Comparison of ENCODE assay signal across 23 cellular contexts in the genomic region with DNA sequence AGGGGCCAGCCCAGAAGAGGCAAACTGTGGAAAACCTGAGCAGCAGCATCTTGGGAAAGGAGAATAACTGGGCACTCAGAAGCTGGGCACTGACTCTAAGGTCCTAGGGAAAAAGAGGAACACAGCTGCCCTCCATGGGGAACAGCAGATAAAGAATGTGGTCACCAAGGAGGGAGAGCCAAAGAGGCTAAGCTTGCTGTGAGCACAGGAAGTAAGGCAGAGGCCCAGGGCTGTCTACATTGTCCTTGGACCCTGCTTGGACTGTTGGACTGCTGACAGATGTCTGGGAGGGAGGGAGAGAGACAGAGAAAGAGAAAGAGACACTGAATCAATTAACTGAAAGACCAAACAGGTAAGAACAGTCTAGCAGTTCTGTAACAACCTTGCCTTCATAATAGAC. TPM values are rescaled to one million over a fixed set of nuclear protein-coding genes. Genes with fewer than 3 reads are reported as not detected.
DNase-seq lines count a peak whose midpoint lies in the region; ATAC-seq and TF ChIP-seq lines count a peak whose summit lies in the region.
"Had no signal": no experiment of that assay in that cellular context is flagged by ENCODE, and none has a peak within 500 bp of the region (broad histone marks: within the 10 kb centered on the region; RNA-seq: fewer than 3 reads in every experiment).

No MANE protein-coding gene starts in this region.

- H3K9me3 ChIP-seq in neuronal stem cell (replicated peaks in 1 of 2; ENCODE audit: control insufficient read depth in 2 of 2, insufficient read depth in 1 of 2, low read depth in 1 of 2, low read length in 2 of 2) = no peaks in the 10 kb centered on the region
- no peaks in the 10 kb centered on the region for H3K9me3 ChIP-seq in MG63
- no peaks in the 10 kb centered on the region for H3K9me3 ChIP-seq in left lung
- H3K9me3 ChIP-seq: left ventricle myocardium inferior, SK-N-SH had no signal

- H3K14ac ChIP-seq in neuronal stem cell (ENCODE audit: low read length) = no peak overlapping the region

- peaks cover 26% of the 10 kb centered on the region for H3K4me1 Mint-ChIP-seq in dendritic cell treated with granulocyte-macrophage colony-stimulating factor and Interleukin-4, amounts not matched to agents 40 ng/mL and 50 ng/mL, for 4 days (ENCODE audit: low read depth)

- no peak overlapping the region for H3K4ac ChIP-seq in neuronal stem cell (ENCODE audit: low read length)

- no peak overlapping the region for H2BK12ac ChIP-seq in neuronal stem cell (ENCODE audit: low read length)

- H3K27me3 Mint-ChIP-seq in dendritic cell treated with granulocyte-macrophage colony-stimulating factor and Interleukin-4, amounts not matched to agents 40 ng/mL and 50 ng/mL, for 4 days = no peaks in the 10 kb centered on the region

- no peaks in the 10 kb centered on the region for H3K79me1 ChIP-seq in neuronal stem cell (ENCODE audit: low read depth, low read length)

- H3K9ac ChIP-seq in neuronal stem cell (ENCODE audit: low read depth, low read length, poor library complexity) = peak overlapping the region; percentile 9
- H3K9ac ChIP-seq: SK-N-SH had no signal

- no peak overlapping the region for H4K91ac ChIP-seq in neuronal stem cell (ENCODE audit: low read depth, low read length, poor library complexity)

- H3K9me3 Mint-ChIP-seq in dendritic cell treated with granulocyte-macrophage colony-stimulating factor and Interleukin-4, amounts not matched to agents 40 ng/mL and 50 ng/mL, for 4 days = no peaks in the 10 kb centered on the region
- H3K9me3 Mint-ChIP-seq: activated CD4-positive, alpha-beta T cell treated with anti-CD3 and anti-CD28 coated beads, Interleukin-2, amount 10 ng/mL, durations not matched to agents 24 days and 14 days; activated naive CD4-positive, alpha-beta T cell treated with anti-CD3 and anti-CD28 coated beads, Interleukin-2, amount 50 U/mL, for 24 hours; activated T-cell treated with anti-CD3 and anti-CD28 coated beads, Interleukin-2, amount 50 U/mL, for 72 hours; CD4-positive, CD25-positive, alpha-beta regulatory T cell; mesothelial cell of epicardium; natural killer cell treated with Interleukin-12 subunit alpha and Interleukin-12 subunit beta and Interleukin-15 and Interleukin-18, amount 100 ng/mL, for 72 hours had no signal

- no peak overlapping the region for H2BK5ac ChIP-seq in neuronal stem cell (ENCODE audit: low read length)

- peak overlapping the region; percentile 33 for H3K27ac Mint-ChIP-seq in dendritic cell treated with granulocyte-macrophage colony-stimulating factor and Interleukin-4, amounts not matched to agents 40 ng/mL and 50 ng/mL, for 4 days
- H3K27ac Mint-ChIP-seq: activated CD4-positive, alpha-beta T cell treated with anti-CD3 and anti-CD28 coated beads, Interleukin-2, amount 10 ng/mL, durations not matched to agents 24 days and 14 days; activated naive CD4-positive, alpha-beta T cell treated with anti-CD3 and anti-CD28 coated beads, Interleukin-2, amount 50 U/mL, for 24 hours; activated T-cell treated with anti-CD3 and anti-CD28 coated beads, Interleukin-2, amount 50 U/mL, for 72 hours; CD4-positive, CD25-positive, alpha-beta regulatory T cell; mesothelial cell of epicardium had no signal

- H4K8ac ChIP-seq in neuronal stem cell (ENCODE audit: low read depth, low read length) = no peak overlapping the region

- peaks cover 0 to 6% of the 10 kb centered on the region in 2 donors for H3K4me1 ChIP-seq in neuronal stem cell (ENCODE audit: control insufficient read depth in 2 of 2, insufficient read depth in 1 of 2, low read depth in 1 of 2, low read length in 2 of 2)
- peaks cover 0 to 9% of the 10 kb centered on the region in 2 donors for H3K4me1 ChIP-seq in left lung

- H3K36me3 ChIP-seq in neuronal stem cell (replicated peaks in 1 of 2; ENCODE audit: control insufficient read depth in 2 of 2, insufficient read depth in 2 of 2, low read length in 2 of 2) = no peaks in the 10 kb centered on the region
- H3K36me3 ChIP-seq in MG63 = no peaks in the 10 kb centered on the region
- H3K36me3 ChIP-seq in left lung = no peaks in the 10 kb centered on the region
- H3K36me3 ChIP-seq: cardiac muscle cell, left ventricle myocardium inferior had no signal

- no peak for ATAC-seq in GM18519 (IDR thresholded peaks at IDR 0.05; ENCODE audit: low FRiP score, unreplicated experiment)
- ATAC-seq in left lung = no peak
- ATAC-seq: activated T-cell treated with anti-CD3 and anti-CD28 coated beads, Interleukin-2, amount 50 U/mL, for 72 hours; natural killer cell treated with Interleukin-12 subunit alpha and Interleukin-12 subunit beta and Interleukin-15 and Interleukin-18, amount 100 ng/mL, for 72 hours; sciatic nerve had no signal

- H3K36me3 Mint-ChIP-seq in dendritic cell treated with granulocyte-macrophage colony-stimulating factor and Interleukin-4, amounts not matched to agents 40 ng/mL and 50 ng/mL, for 4 days (ENCODE audit: low read depth) = peaks cover 6% of the 10 kb centered on the region
- H3K36me3 Mint-ChIP-seq: activated naive CD4-positive, alpha-beta T cell treated with anti-CD3 and anti-CD28 coated beads, Interleukin-2, amount 50 U/mL, for 24 hours; CD4-positive, CD25-positive, alpha-beta regulatory T cell; mesothelial cell of epicardium; natural killer cell treated with Interleukin-12 subunit alpha and Interleukin-12 subunit beta and Interleukin-15 and Interleukin-18, amount 100 ng/mL, for 72 hours had no signal

- peak; percentile 21 for DNase-seq in CMK (ENCODE audit: low read depth)
- DNase-seq in MV-4-11 (lab: John Stamatoyannopoulos, UW) = peak; percentile 45
- DNase-seq in neuronal stem cell (ENCODE audit: low spot score) = no peak
- DNase-seq in MG63 = no peak
- no peak for DNase-seq in left lung
- DNase-seq: activated CD4-positive, alpha-beta T cell treated with anti-CD3 and anti-CD28 coated beads, Interleukin-2, amount 10 ng/mL, durations not matched to agents 24 days and 14 days; activated T-cell treated with anti-CD3 and anti-CD28 coated beads, Interleukin-2, amount 50 U/mL, for 72 hours; anterior cingulate cortex; CD4-positive, CD25-positive, alpha-beta regulatory T cell; foreskin melanocyte; left ventricle myocardium inferior; NCI-H1436; NCI-H510A treated with DMSO at 0.1 percent for 48 hours; SK-N-SH had no signal

- H3K18ac ChIP-seq in neuronal stem cell (ENCODE audit: low read length) = peak overlapping the region; percentile 45

- H2AFZ ChIP-seq in neuronal stem cell (ENCODE audit: low read length) = peak overlapping the region; percentile 27
- H2AFZ ChIP-seq: hepatocyte had no signal

- intact Hi-C loops in dendritic cell treated with granulocyte-macrophage colony-stimulating factor and Interleukin-4, amounts not matched to agents 40 ng/mL and 50 ng/mL, for 4 days (cut with micrococcal nuclease) = no loop called here
- intact Hi-C loops in left lung (cut with DNase I) = no loop called here

- H3K27ac ChIP-seq in neuronal stem cell (replicated peaks; ENCODE audit: low read length) = no peak overlapping the region
- no peak overlapping the region for H3K27ac ChIP-seq in left lung
- H3K27ac ChIP-seq: cardiac muscle cell, hepatocyte, left ventricle myocardium inferior, RWPE1 had no signal

- no peak overlapping the region for H2AK5ac ChIP-seq in neuronal stem cell (ENCODE audit: low read depth, low read length)

- H2BK120ac ChIP-seq in neuronal stem cell (ENCODE audit: low read depth, low read length) = no peak overlapping the region

- no peaks in the 10 kb centered on the region for H3K27me3 ChIP-seq in neuronal stem cell (ENCODE audit: control insufficient read depth in 3 of 3, insufficient read depth in 3 of 3, low read depth in 1 of 3, low read length in 3 of 3)
- no peaks in the 10 kb centered on the region; the same call in 1 of the 2 replicates for H3K27me3 ChIP-seq in MG63
- H3K27me3 ChIP-seq in left lung = no peaks in the 10 kb centered on the region
- H3K27me3 ChIP-seq: hepatocyte had no signal

- no peak overlapping the region for H2BK15ac ChIP-seq in neuronal stem cell (ENCODE audit: low read length)

- no peak for TF ChIP-seq CTCF in left lung (IDR thresholded peaks at IDR 0.05)

- H3K4me3 Mint-ChIP-seq in dendritic cell treated with granulocyte-macrophage colony-stimulating factor and Interleukin-4, amounts not matched to agents 40 ng/mL and 50 ng/mL, for 4 days = no peak overlapping the region
- H3K4me3 Mint-ChIP-seq: activated T-cell treated with anti-CD3 and anti-CD28 coated beads, Interleukin-2, amount 50 U/mL, for 72 hours; mesothelial cell of epicardium; natural killer cell treated with Interleukin-12 subunit alpha and Interleukin-12 subunit beta and Interleukin-15 and Interleukin-18, amount 100 ng/mL, for 72 hours had no signal

- H3K4me3 ChIP-seq in neuronal stem cell (ENCODE audit: low read length in 2 of 2) (no peak overlapping the region), MG63 (no peak overlapping the region), left lung (no peak overlapping the region)
- H3K4me3 ChIP-seq: cardiac muscle cell, hepatocyte, left ventricle myocardium inferior had no signal

- H3K4me2 ChIP-seq in neuronal stem cell (ENCODE audit: insufficient read depth, low read length, poor library complexity, severe bottlenecking) = no peak overlapping the region
- H3K4me2 ChIP-seq: hepatocyte, SK-N-SH had no signal

- no peak overlapping the region for H3K23ac ChIP-seq in neuronal stem cell (ENCODE audit: low read depth, low read length, poor library complexity)

RNA-seq across cellular contexts. Expression of a gene that starts 4.5 kb away (rescaled TPM):
- polyA plus RNA-seq in neuronal stem cell (2013, experiment 1 of 2) = 2.5 TPM
- 2.4 TPM for polyA plus RNA-seq in neuronal stem cell (2013, experiment 2 of 2)
- total RNA-seq in MG63 (2014; rRNA removed; shearing (Covaris generic); ENCODE audit: low replicate concordance) = 10.9 and 17.7 TPM in 2 replicates
- 1 to 10 TPM; 3.9 to 4.1 TPM for total RNA-seq in left lung
- total RNA-seq: CD4-positive, CD25-positive, alpha-beta regulatory T cell had no signal
- polyA plus RNA-seq: CD4-positive, CD25-positive, alpha-beta regulatory T cell had no signal

Comparison
In these comparisons a context has a peak if more than half of its experiments do, and no peak if none do; other contexts are left out.
1. DNase-seq: peak in CMK (single experiment) and MV-4-11 (single experiment); none in neuronal stem cell (single experiment), MG63 (single experiment) and left lung (0 of 2).